1 cellular context compared by ENCODE assay signal in genomic region chr2:162840598-162841246, GRCh38.
TF ChIP-seq lines count a peak whose summit lies in the region.

No MANE protein-coding gene starts in this region.

TF ChIP-seq in K562, 482 proteins besides CTCF, POLR2A, EP300 and RAD21 (continued from another document and continues in another):
- TF ChIP-seq AFF1 (IDR thresholded peaks at IDR 0.05; ENCODE audit: low read depth in 1 of 2, partially characterized antibody in 2 of 2) (peak in 1 of 2 experiments; percentile 97), ELF2 (CRISPR knock-in tag; IDR thresholded peaks at IDR 0.05) (no peak), ZBTB8A (IDR thresholded peaks at IDR 0.05; ENCODE audit: partially characterized antibody) (no peak), ZSCAN32 (CRISPR knock-in tag; IDR thresholded peaks at IDR 0.05) (no peak), ZNF511 (CRISPR knock-in tag; IDR thresholded peaks at IDR 0.05) (peak; percentile 92), ZNF174 (CRISPR knock-in tag; IDR thresholded peaks at IDR 0.05) (no peak), ZNF584 (CRISPR knock-in tag; IDR thresholded peaks at IDR 0.05; ENCODE audit: low read depth) (no peak), REST (CRISPR knock-in tag; IDR thresholded peaks at IDR 0.05; ENCODE audit: low read depth) (peak; percentile 97), ZNF263 (CRISPR knock-in tag; IDR thresholded peaks at IDR 0.05; ENCODE audit: borderline replicate concordance) (peak; percentile 60), ZNF407 (IDR thresholded peaks at IDR 0.05; ENCODE audit: low read depth) (no peak), NR4A1 (CRISPR knock-in tag; IDR thresholded peaks at IDR 0.05) (no peak), NR4A1 (tag; IDR thresholded peaks at IDR 0.05) (peak; percentile 75; the same call in 1 of the 2 replicates), RCOR1 (IDR thresholded peaks at IDR 0.05; ENCODE audit: borderline replicate concordance in 1 of 2, low read depth in 2 of 2, low read length in 2 of 2) (0 out of 4 replicates have a peak, but pooled peaks of 1 of the 2 experiments have one; percentile 47), POU5F1 (IDR thresholded peaks at IDR 0.05; ENCODE audit: borderline replicate concordance, low read depth, low read length, partially characterized antibody) (no peak), PRDM10 (IDR thresholded peaks at IDR 0.05; ENCODE audit: partially characterized antibody) (no peak), ZNF224 (CRISPR knock-in tag; IDR thresholded peaks at IDR 0.05) (peak; percentile 79; the same call in 1 of the 2 replicates), ZBTB34 (CRISPR knock-in tag; IDR thresholded peaks at IDR 0.05) (no peak), MYNN (IDR thresholded peaks at IDR 0.05) (no peak), MYNN (CRISPR knock-in tag; IDR thresholded peaks at IDR 0.05) (peak; percentile 86), ARID4B (CRISPR knock-in tag; IDR thresholded peaks at IDR 0.05) (peak; percentile 65), NFXL1 (CRISPR knock-in tag; IDR thresholded peaks at IDR 0.05) (no peak), LARP7 (IDR thresholded peaks at IDR 0.05) (no peak), TGIF2 (CRISPR knock-in tag; IDR thresholded peaks at IDR 0.05) (peak; percentile 36; the same call in 1 of the 2 replicates), FOS (IDR thresholded peaks at IDR 0.05; ENCODE audit: extremely low read depth, insufficient read length) (no peak), CREM (IDR thresholded peaks at IDR 0.05; ENCODE audit: low read depth) (peak; percentile 69; the same call in 1 of the 2 replicates)
